ENCODE assay signal across 26 cellular contexts in genomic region chr16:30000768-30001631, GRCh38. TPM values are rescaled to one million over a fixed set of nuclear protein-coding genes. Genes with fewer than 3 reads are reported as not detected.
A peak's percentile ranks its signal among the peaks of the same experiment; 100 is the strongest.
DNase-seq lines count a peak whose midpoint lies in the region; ATAC-seq and TF ChIP-seq lines count a peak whose summit lies in the region.
"Had no signal": no experiment of that assay in that cellular context is flagged by ENCODE, and none has a peak within 500 bp of the region (broad histone marks: within the 10 kb centered on the region; RNA-seq: fewer than 3 reads in every experiment).

No MANE protein-coding gene starts in this region.

- H3K36me3 Mint-ChIP-seq in activated T-cell treated with anti-CD3 and anti-CD28 coated beads, Interleukin-2, amount 50 U/mL, for 24 hours (ENCODE audit: low read depth): peaks cover 88% of the 10 kb centered on the region
- H3K36me3 Mint-ChIP-seq in endodermal cell (ENCODE audit: low read depth): peaks cover 35% of the 10 kb centered on the region
- H3K36me3 Mint-ChIP-seq in activated CD8-positive, alpha-beta T cell treated with anti-CD3 and anti-CD28 coated beads for 36 hours (ENCODE audit: low read depth): peaks cover 20% of the 10 kb centered on the region

- intact Hi-C loops in activated CD8-positive, alpha-beta T cell treated with anti-CD3 and anti-CD28 coated beads for 36 hours (cut with micrococcal nuclease): no loop called here

- H3K4me3 ChIP-seq in endodermal cell (ENCODE audit: low read length) (no peak overlapping the region), osteoblast (ENCODE audit: insufficient read depth, low read length) (no peak overlapping the region), coronary artery (no peak overlapping the region)
- H3K4me3 ChIP-seq: esophagus muscularis mucosa had no signal

- H3K9me3 ChIP-seq in endodermal cell (ENCODE audit: control insufficient read depth, low read length) (no peaks in the 10 kb centered on the region), osteoblast (ENCODE audit: low read depth, low read length) (no peaks in the 10 kb centered on the region)
- H3K9me3 ChIP-seq: BE2C, esophagus muscularis mucosa had no signal

- CTCF ChIA-PET in activated CD8-positive, alpha-beta T cell treated with anti-CD3 and anti-CD28 coated beads for 36 hours (lab: Charles Lee): no interaction called here

- POLR2A ChIA-PET in activated CD8-positive, alpha-beta T cell treated with anti-CD3 and anti-CD28 coated beads for 36 hours (lab: Charles Lee): interaction anchor here (0.6 kb wide), 1 partner anchor 202 kb away, joined by 3 read pairs; no protein-coding TSS in a partner anchor

- no peak overlapping the region for H2AFZ ChIP-seq in osteoblast (ENCODE audit: low read length)

- H3K27ac Mint-ChIP-seq in activated T-cell treated with anti-CD3 and anti-CD28 coated beads, Interleukin-2, amount 50 U/mL, for 24 hours: peak overlapping the region; percentile 50
- H3K27ac Mint-ChIP-seq in endodermal cell: no peak overlapping the region
- no peak overlapping the region for H3K27ac Mint-ChIP-seq in activated CD8-positive, alpha-beta T cell treated with anti-CD3 and anti-CD28 coated beads for 36 hours
- H3K27ac Mint-ChIP-seq: activated CD8-positive, alpha-beta T cell treated with anti-CD3 and anti-CD28 coated beads, Interleukin-2, amount 10 ng/mL, durations not matched to agents 7 days and 5 days; activated naive CD4-positive, alpha-beta T cell treated with anti-CD3 and anti-CD28 coated beads, Interleukin-2, amount 10 ng/mL, durations not matched to agents 7 days and 5 days had no signal

- peak; percentile 61 for TF ChIP-seq CTCF in endodermal cell (conservative IDR thresholded peaks at IDR 0.05)
- TF ChIP-seq CTCF in osteoblast (IDR thresholded peaks at IDR 0.05; ENCODE audit: extremely low read depth, low read depth, low read length): no peak
- no peak for TF ChIP-seq CTCF in coronary artery (IDR thresholded peaks at IDR 0.05)
- no peak for TF ChIP-seq CTCF in activated CD8-positive, alpha-beta T cell treated with anti-CD3 and anti-CD28 coated beads for 36 hours (IDR thresholded peaks at IDR 0.05)

- ATAC-seq in activated CD8-positive, alpha-beta T cell treated with anti-CD3 and anti-CD28 coated beads for 36 hours: no peak
- no peak for ATAC-seq in HG03139 (IDR thresholded peaks at IDR 0.05; ENCODE audit: unreplicated experiment)
- ATAC-seq: activated CD8-positive, alpha-beta T cell treated with anti-CD3 and anti-CD28 coated beads, Interleukin-2, amount 10 ng/mL, durations not matched to agents 7 days and 5 days; activated T-cell treated with anti-CD3 and anti-CD28 coated beads, Interleukin-2, amount 50 U/mL, for 4 hours; sciatic nerve had no signal

- no peaks in the 10 kb centered on the region for H3K9me3 Mint-ChIP-seq in activated T-cell treated with anti-CD3 and anti-CD28 coated beads, Interleukin-2, amount 50 U/mL, for 24 hours
- no peaks in the 10 kb centered on the region for H3K9me3 Mint-ChIP-seq in endodermal cell
- H3K9me3 Mint-ChIP-seq in activated CD8-positive, alpha-beta T cell treated with anti-CD3 and anti-CD28 coated beads for 36 hours: no peaks in the 10 kb centered on the region
- H3K9me3 Mint-ChIP-seq: activated naive CD4-positive, alpha-beta T cell treated with anti-CD3 and anti-CD28 coated beads, Interleukin-2, amount 10 ng/mL, durations not matched to agents 7 days and 5 days; activated T-cell treated with anti-CD3 and anti-CD28 coated beads, Interleukin-2, amount 50 U/mL, for 4 hours; central memory CD8-positive, alpha-beta T cell had no signal

- peaks cover 4% of the 10 kb centered on the region for H4K20me1 ChIP-seq in osteoblast (ENCODE audit: insufficient read depth, low read length)

- H3K9ac ChIP-seq in endodermal cell (ENCODE audit: extremely low read depth, low read length, poor library complexity, severe bottlenecking): no peak overlapping the region

- peaks cover 24% of the 10 kb centered on the region for H3K36me3 ChIP-seq in endodermal cell (ENCODE audit: control insufficient read depth, insufficient read depth, low read length)
- peaks cover 9% of the 10 kb centered on the region for H3K36me3 ChIP-seq in osteoblast (ENCODE audit: insufficient read depth, low read length)

- H3K79me2 ChIP-seq in osteoblast (ENCODE audit: insufficient read depth, low read length): peaks cover 11% of the 10 kb centered on the region

- H3K27ac ChIP-seq in endodermal cell (ENCODE audit: low read depth, low read length) (no peak overlapping the region), osteoblast (ENCODE audit: low read depth, low read length) (no peak overlapping the region), coronary artery (no peak overlapping the region)
- H3K27ac ChIP-seq: esophagus muscularis mucosa had no signal

- no peaks in the 10 kb centered on the region for H3K27me3 Mint-ChIP-seq in activated T-cell treated with anti-CD3 and anti-CD28 coated beads, Interleukin-2, amount 50 U/mL, for 24 hours
- H3K27me3 Mint-ChIP-seq in endodermal cell (ENCODE audit: insufficient read depth): no peaks in the 10 kb centered on the region
- no peaks in the 10 kb centered on the region for H3K27me3 Mint-ChIP-seq in activated CD8-positive, alpha-beta T cell treated with anti-CD3 and anti-CD28 coated beads for 36 hours
- H3K27me3 Mint-ChIP-seq: activated naive CD4-positive, alpha-beta T cell treated with anti-CD3 and anti-CD28 coated beads, Interleukin-2, amount 10 ng/mL, durations not matched to agents 7 days and 5 days; central memory CD8-positive, alpha-beta T cell had no signal

- no peak for DNase-seq in activated T-cell treated with anti-CD3 and anti-CD28 coated beads, Interleukin-2, amount 50 U/mL, for 24 hours
- DNase-seq in activated T-cell treated with anti-CD3 and anti-CD28 coated beads, Interleukin-2, amount 50 U/mL, for 1 hour: no peak
- DNase-seq in NCI-H2107 (lab: John Stamatoyannopoulos, UW) (peak; percentile 66), endodermal cell (peak; percentile 82), osteoblast (ENCODE audit: insufficient read length, low spot score, missing footprints) (peak; percentile 88), coronary artery (ENCODE audit: low spot score) (no peak)
- DNase-seq in activated CD8-positive, alpha-beta T cell treated with anti-CD3 and anti-CD28 coated beads for 36 hours: no peak
- DNase-seq: 8988T; activated CD8-positive, alpha-beta T cell treated with anti-CD3 and anti-CD28 coated beads, Interleukin-2, amount 10 ng/mL, durations not matched to agents 7 days and 5 days; activated naive CD4-positive, alpha-beta T cell treated with anti-CD3 and anti-CD28 coated beads, Interleukin-2, amount 10 ng/mL, durations not matched to agents 7 days and 5 days; activated T-cell treated with anti-CD3 and anti-CD28 coated beads, Interleukin-2, amount 50 U/mL, for 4 hours; aorta; BE2C; effector CD8-positive, alpha-beta T cell; EL; NCI-H146; NCI-H226; NCI-H82 had no signal

- no peaks in the 10 kb centered on the region for H3K4me1 ChIP-seq in endodermal cell (ENCODE audit: control insufficient read depth, insufficient read depth, low read length)
- H3K4me1 ChIP-seq in osteoblast (ENCODE audit: insufficient read depth, low read length): peaks cover 8% of the 10 kb centered on the region

- H3K4me3 Mint-ChIP-seq in activated T-cell treated with anti-CD3 and anti-CD28 coated beads, Interleukin-2, amount 50 U/mL, for 24 hours: no peak overlapping the region
- no peak overlapping the region for H3K4me3 Mint-ChIP-seq in endodermal cell
- no peak overlapping the region for H3K4me3 Mint-ChIP-seq in activated CD8-positive, alpha-beta T cell treated with anti-CD3 and anti-CD28 coated beads for 36 hours
- H3K4me3 Mint-ChIP-seq: activated CD8-positive, alpha-beta T cell treated with anti-CD3 and anti-CD28 coated beads, Interleukin-2, amount 10 ng/mL, durations not matched to agents 7 days and 5 days; activated naive CD4-positive, alpha-beta T cell treated with anti-CD3 and anti-CD28 coated beads, Interleukin-2, amount 10 ng/mL, durations not matched to agents 7 days and 5 days; activated T-cell treated with anti-CD3 and anti-CD28 coated beads, Interleukin-2, amount 50 U/mL, for 4 hours; central memory CD8-positive, alpha-beta T cell had no signal

- 83 to 86% methylated on average over 20 to 33 of the region's 33 CpGs for WGBS in endodermal cell (ENCODE audit: insufficient coverage in 1 of 2, insufficient read length in 1 of 2), 2 experiments

- no peak overlapping the region for H3K4me2 ChIP-seq in osteoblast (ENCODE audit: insufficient read depth, low read length)

- peaks cover 28% of the 10 kb centered on the region for H3K4me1 Mint-ChIP-seq in activated T-cell treated with anti-CD3 and anti-CD28 coated beads, Interleukin-2, amount 50 U/mL, for 24 hours (ENCODE audit: low read depth)
- H3K4me1 Mint-ChIP-seq in endodermal cell: no peaks in the 10 kb centered on the region
- peaks cover 18% of the 10 kb centered on the region for H3K4me1 Mint-ChIP-seq in activated CD8-positive, alpha-beta T cell treated with anti-CD3 and anti-CD28 coated beads for 36 hours (ENCODE audit: low read depth)

- H3K27me3 ChIP-seq in endodermal cell (ENCODE audit: control insufficient read depth, insufficient read depth, low read length, poor library complexity, severe bottlenecking) (no peaks in the 10 kb centered on the region), osteoblast (ENCODE audit: insufficient read depth, low read length) (no peaks in the 10 kb centered on the region)
- H3K27me3 ChIP-seq: BE2C, esophagus muscularis mucosa had no signal

RNA-seq across cellular contexts. Expression of gene INO80E, which starts 5.0 kb away (rescaled TPM):
- total RNA-seq in endodermal cell (10 to 100 TPM; 77.4 to 80.1 TPM), osteoblast (14.5 and 16.8 TPM in 2 replicates)
- polyA plus RNA-seq in endodermal cell (2013, experiment 1 of 2): 74.7 TPM
- polyA plus RNA-seq in endodermal cell (2013, experiment 2 of 2): 86.3 TPM
- total RNA-seq in activated CD8-positive, alpha-beta T cell treated with anti-CD3 and anti-CD28 coated beads for 36 hours: 10 to 100 TPM; 75.9 to 79.1 TPM

RNA-seq across cellular contexts. Expression of gene HIRIP3, which starts 5.6 kb away (rescaled TPM):
- total RNA-seq in endodermal cell (10 to 100 TPM in 1 of 2 donors, 1 to 10 TPM in 1; 9.4 to 13.9 TPM), osteoblast (3.5 and 5.8 TPM in 2 replicates)
- polyA plus RNA-seq in endodermal cell (2013, experiment 1 of 2): 23.1 TPM
- 23.0 TPM for polyA plus RNA-seq in endodermal cell (2013, experiment 2 of 2)
- total RNA-seq in activated CD8-positive, alpha-beta T cell treated with anti-CD3 and anti-CD28 coated beads for 36 hours: 10 to 100 TPM; 35.2 to 36.4 TPM

RNA-seq across cellular contexts. Expression of gene DOC2A, which starts 9.8 kb away (rescaled TPM):
- 1 to 10 TPM; 6.2 to 9.9 TPM for total RNA-seq in endodermal cell
- 3.2 TPM for polyA plus RNA-seq in endodermal cell (2013, experiment 1 of 2)
- polyA plus RNA-seq in endodermal cell (2013, experiment 2 of 2): 2.6 TPM
- total RNA-seq in osteoblast: not detected in 2 replicates
- 1 to 10 TPM in 1 of 2 experiments, under 1 TPM in 1; 0.68 to 1.8 TPM for total RNA-seq in activated CD8-positive, alpha-beta T cell treated with anti-CD3 and anti-CD28 coated beads for 36 hours

RNA-seq across cellular contexts. Expression of gene C16orf92, which starts 22.0 kb away (rescaled TPM):
- total RNA-seq in endodermal cell (not detected), osteoblast (not detected in 2 replicates)
- not detected for polyA plus RNA-seq in endodermal cell (2013, experiment 1 of 2)
- not detected for polyA plus RNA-seq in endodermal cell (2013, experiment 2 of 2)
- not detected for total RNA-seq in activated CD8-positive, alpha-beta T cell treated with anti-CD3 and anti-CD28 coated beads for 36 hours
- total RNA-seq: activated CD8-positive, alpha-beta T cell treated with anti-CD3 and anti-CD28 coated beads, Interleukin-2, amount 10 ng/mL, durations not matched to agents 7 days and 5 days; activated T-cell treated with anti-CD3 and anti-CD28 coated beads, Interleukin-2, amount 50 U/mL, for 4 hours; aorta; esophagus muscularis mucosa; lower leg skin; MCF 10A; omental fat pad; sciatic nerve; urinary bladder had no signal
- polyA plus RNA-seq: aorta, urinary bladder had no signal

RNA-seq across cellular contexts. Expression of gene TAOK2, which starts 27.3 kb away (rescaled TPM):
- total RNA-seq in endodermal cell: 10 to 100 TPM; 44.6 to 50.2 TPM
- 42.3 TPM for polyA plus RNA-seq in endodermal cell (2013, experiment 1 of 2)
- polyA plus RNA-seq in endodermal cell (2013, experiment 2 of 2): 39.7 TPM
- 37.1 and 39.1 TPM in 2 replicates for total RNA-seq in osteoblast
- 10 to 100 TPM; 25.0 to 25.9 TPM for total RNA-seq in activated CD8-positive, alpha-beta T cell treated with anti-CD3 and anti-CD28 coated beads for 36 hours

Comparison
In these comparisons a context has a peak if more than half of its experiments do, and no peak if none do; other contexts are left out.
1. DNase-seq: peak in NCI-H2107 (single experiment), endodermal cell (single experiment) and osteoblast (single experiment); none in activated T-cell treated with anti-CD3 and anti-CD28 coated beads, Interleukin-2, amount 50 U/mL, for 24 hours (single experiment), activated T-cell treated with anti-CD3 and anti-CD28 coated beads, Interleukin-2, amount 50 U/mL, for 1 hour (single experiment), coronary artery (single experiment) and activated CD8-positive, alpha-beta T cell treated with anti-CD3 and anti-CD28 coated beads for 36 hours (single experiment).